ENCODE assay signal across 8 cellular contexts in genomic region chr22:19713650-19714319, GRCh38. TPM values are rescaled to one million over a fixed set of nuclear protein-coding genes. Genes with fewer than 3 reads are reported as not detected.
A peak's percentile ranks its signal among the peaks of the same experiment; 100 is the strongest.
DNase-seq lines count a peak whose midpoint lies in the region; ATAC-seq, FAIRE-seq and TF ChIP-seq lines count a peak whose summit lies in the region.

No MANE protein-coding gene starts in this region.

- H4K20me1 ChIP-seq in H1 (replicated peaks in 1 of 2; ENCODE audit: control insufficient read depth in 1 of 2, insufficient read depth in 2 of 2, low read length in 2 of 2): peaks cover 0 to 4% of the 10 kb centered on the region in 2 experiments

- ATAC-seq in GM18867 (IDR thresholded peaks at IDR 0.05; ENCODE audit: unreplicated experiment): no peak

- H2BK15ac ChIP-seq in H1 (ENCODE audit: low read length): peak overlapping the region; percentile 94; the same call in 1 of the 2 replicates

- TF ChIP-seq POLR2A in H1 (IDR thresholded peaks at IDR 0.05; ENCODE audit: control extremely low read depth in 1 of 2, low read depth in 2 of 2, low read length in 2 of 2): no peak

- peak overlapping the region; percentile 61; the same call in 1 of the 2 replicates for H2BK20ac ChIP-seq in H1 (ENCODE audit: low read length)

- no peak overlapping the region for H3K9ac ChIP-seq in H1 (replicated peaks in 1 of 4; ENCODE audit: extremely low read depth in 1 of 4, low read depth in 3 of 4, low read length in 3 of 4)

- no peaks in the 10 kb centered on the region; a peak in 1 of 8 replicates for H3K36me3 ChIP-seq in H1 (ENCODE audit: control insufficient read depth in 2 of 4, insufficient read depth in 4 of 4, low read length in 3 of 4)

- H3K56ac ChIP-seq in H1 (replicated peaks; ENCODE audit: insufficient read length, low read depth, low read length): peak overlapping the region; percentile 64

- H3K27me3 ChIP-seq in H1 (replicated peaks in 1 of 4; ENCODE audit: control insufficient read depth in 3 of 4, extremely low read depth in 1 of 4, insufficient read depth in 3 of 4, low read length in 3 of 4): peaks cover 7 to 55% (median 41%) of the 10 kb centered on the region in 4 experiments

- TF ChIP-seq EP300 in H1 (IDR thresholded peaks at IDR 0.05; ENCODE audit: borderline replicate concordance in 1 of 2, low read depth in 2 of 2, low read length in 2 of 2): peak in 1 of 2 experiments; percentile 31; a peak in 1 of 3 replicates

- no peaks in the 10 kb centered on the region for H3K9me3 Mint-ChIP-seq in nephron

- H3K4ac ChIP-seq in H1 (replicated peaks; ENCODE audit: insufficient read length, low read depth, low read length): peak overlapping the region; percentile 83

- H4K91ac ChIP-seq in H1 (replicated peaks; ENCODE audit: insufficient read length, low read length): peak overlapping the region; percentile 73

- peak overlapping the region; percentile 88; the same call in 1 of the 2 replicates for H2BK12ac ChIP-seq in H1 (ENCODE audit: low read depth, low read length)

- no peaks in the 10 kb centered on the region for H3K79me2 ChIP-seq in H1 (ENCODE audit: control insufficient read depth in 1 of 2, insufficient read depth in 2 of 2, low read length in 2 of 2)

- no peak for TF ChIP-seq RAD21 in H1 (IDR thresholded peaks at IDR 0.05 in 1 of 2, conservative IDR thresholded peaks at IDR 0.05 in 1 of 2; ENCODE audit: low read depth in 2 of 2, low read length in 2 of 2)

- POLR2A ChIA-PET in AG04449 (lab: Yijun Ruan, JAX) (no interaction called here), H1 (lab: Charles Lee; ENCODE audit: partially characterized antibody) (no interaction called here)

- no peak overlapping the region for H4K5ac ChIP-seq in H1 (ENCODE audit: insufficient read length, low read depth, low read length)

- H3K14ac ChIP-seq in H1 (ENCODE audit: insufficient read length): no peak overlapping the region

- peak overlapping the region in 1 of 3 experiments; percentile 67 for H3K27ac Mint-ChIP-seq in nephron

- no peak overlapping the region for H3K23ac ChIP-seq in H1 (ENCODE audit: insufficient read length)

- WGBS in H1 (ENCODE audit: extremely low coverage in 1 of 2, insufficient coverage in 1 of 2, insufficient read length in 1 of 2, insufficient replicate concordance in 2 of 2, low coverage in 1 of 2, low lambda C conversion rate in 2 of 2, missing lambda C conversion rate in 1 of 2), 2 experiments: 63% methylated on average over 15 of the region's 40 CpGs; no CpG with 5 or more reads in 1 of the 2 experiments

- H3K4me3 ChIP-seq in AG04449 (ENCODE audit: low read depth, low read length) (peak overlapping the region; percentile 54), H1 (ENCODE audit: extremely low read depth in 1 of 4, insufficient read depth in 2 of 4, low read depth in 3 of 4, low read length in 4 of 4) (peak overlapping the region; percentile 29 to 54 (median 35); a peak in 7 of 8 replicates)

- H2AK5ac ChIP-seq in H1 (ENCODE audit: low read depth, low read length): no peak overlapping the region

- H3K36me3 Mint-ChIP-seq in nephron (ENCODE audit: low read depth): no peaks in the 10 kb centered on the region

- FAIRE-seq in H1 (lab: Jason Lieb, UNC): no peak

- CTCF ChIA-PET in AG04449 (lab: Yijun Ruan, JAX): interaction anchor here (4.2 kb wide), 1 partner anchor 83 kb away, joined by 45 read pairs; no protein-coding TSS in a partner anchor
- CTCF ChIA-PET in H1 (lab: Charles Lee; ENCODE audit: partially characterized antibody): interaction anchor here (0.6 to 3.8 kb wide), 2 partner anchors 9 to 52 kb away, joined by 3 to 24 read pairs; no protein-coding TSS in a partner anchor

- peaks cover 0 to 16% (median 10%) of the 10 kb centered on the region in 4 experiments; a peak in 5 of 7 replicates for H3K4me1 ChIP-seq in H1 (replicated peaks in 1 of 4; ENCODE audit: control insufficient read depth in 3 of 4, insufficient read depth in 4 of 4, low read length in 3 of 4)

- no peaks in the 10 kb centered on the region; the same call in 1 of the 2 replicates for H3K79me1 ChIP-seq in H1 (ENCODE audit: low read depth, low read length)

- no peak overlapping the region for H3K27ac ChIP-seq in H1 (ENCODE audit: low read depth, low read length)

- no peak overlapping the region for H2BK120ac ChIP-seq in H1 (replicated peaks; ENCODE audit: low read depth, low read length)

- 0 out of 2 replicates have a peak overlapping the region, but pooled peaks have one; percentile 32 for H2BK5ac ChIP-seq in H1 (ENCODE audit: low read depth, low read length)

- no peak for TF ChIP-seq CTCF in AG04449 (IDR thresholded peaks at IDR 0.05; ENCODE audit: insufficient read depth, low read length, missing control alignments)
- TF ChIP-seq CTCF in H1 (IDR thresholded peaks at IDR 0.05; ENCODE audit: control extremely low read depth in 1 of 3, insufficient read depth in 1 of 3, low read depth in 1 of 3, low read length in 3 of 3): peak in 1 of 3 experiments; percentile 2; a peak in 1 of 4 replicates
- TF ChIP-seq CTCF in nephron (IDR thresholded peaks at IDR 0.05; ENCODE audit: unreplicated experiment in 3 of 3): no peak

- DNase-seq in AG04449 (ENCODE audit: low read depth, low spot score) (no peak), NCI-H1092 (lab: John Stamatoyannopoulos, UW) (peak; percentile 18), H1 (ENCODE audit: low read depth in 1 of 2, low spot score in 2 of 2) (peak in 1 of 2 experiments; percentile 66), SHP77 treated with DMSO at 0.1 percent for 48 hours (lab: John Stamatoyannopoulos, UW) (no peak), NK-92 (lab: John Stamatoyannopoulos, UW; ENCODE audit: unreplicated experiment) (no peak), epidermal melanocyte (ENCODE audit: insufficient read length, low spot score) (no peak)

- peak overlapping the region; percentile 47 to 77; a peak in 3 of 4 replicates for H3K4me2 ChIP-seq in H1 (ENCODE audit: insufficient read depth in 1 of 2, low read depth in 2 of 2, low read length in 2 of 2)

- no peak overlapping the region; the same call in 1 of the 2 replicates for H4K8ac ChIP-seq in H1 (ENCODE audit: extremely low read depth, insufficient read depth, low read length)

- H3K27me3 Mint-ChIP-seq in nephron (ENCODE audit: low read depth): peaks cover 17% of the 10 kb centered on the region

- H3K4me1 Mint-ChIP-seq in nephron: peaks cover 15% of the 10 kb centered on the region

- H3K23me2 ChIP-seq in H1 (ENCODE audit: low read depth, low read length): peaks cover 11% of the 10 kb centered on the region; the same call in 1 of the 2 replicates

- H3K18ac ChIP-seq in H1 (ENCODE audit: extremely low read depth, low read length): peak overlapping the region; percentile 60; the same call in 1 of the 2 replicates

- no peaks in the 10 kb centered on the region; a peak in 1 of 4 replicates for H3K9me3 ChIP-seq in H1 (ENCODE audit: insufficient read depth in 2 of 2, low read depth in 1 of 2, low read length in 1 of 2)

- H2AFZ ChIP-seq in H1 (ENCODE audit: low read length): no peak overlapping the region

- peak overlapping the region; percentile 80 to 86 (median 85) for H3K4me3 Mint-ChIP-seq in nephron

TF ChIP-seq in H1, 55 proteins besides CTCF, POLR2A, EP300 and RAD21 (continues in another document):
- no peak for TF ChIP-seq ASH2L (IDR thresholded peaks at IDR 0.05; ENCODE audit: low read length)

RNA-seq across cellular contexts. Expression of gene SEPTIN5, which starts 0.5 kb away (rescaled TPM):
- total RNA-seq in H1 (2021; fragmentation: NEBNext Ultra II Directional; extraction: Animal tissue kit (Norgen Biotek cat#: 25700)): 7.8 and 8.6 TPM in 2 replicates
- 6.0 and 9.1 TPM in 2 replicates for polyA plus RNA-seq in H1 (2011; rRNA removed)
- 6.7 TPM for polyA plus RNA-seq in H1 (2011; cell fraction: cytosol; rRNA removed)
- 18.5 TPM for polyA plus RNA-seq in H1 (2011; cell fraction: nucleus; rRNA removed)
- polyA plus RNA-seq in H1 (2012, experiment 1 of 2): 5.8 to 13.4 TPM (median 10.9 TPM) in 4 replicates
- 8.4 TPM for polyA plus RNA-seq in H1 (2012, experiment 2 of 2)
- 9.7 TPM for polyA plus RNA-seq in H1 (2013, experiment 1 of 2)
- 9.0 TPM for polyA plus RNA-seq in H1 (2013, experiment 2 of 2)
- 7.3 and 8.0 TPM in 2 replicates for polyA minus RNA-seq in H1 (2011; rRNA and poly(A)+ RNA removed)
- 2.3 TPM for polyA minus RNA-seq in H1 (2011; cell fraction: cytosol; rRNA and poly(A)+ RNA removed)
- polyA minus RNA-seq in H1 (2011; cell fraction: nucleus; rRNA and poly(A)+ RNA removed): 8.8 TPM

RNA-seq across cellular contexts. Expression of gene GP1BB, which starts 9.6 kb away (rescaled TPM):
- total RNA-seq in H1 (2021; fragmentation: NEBNext Ultra II Directional; extraction: Animal tissue kit (Norgen Biotek cat#: 25700)): not detected in 2 replicates
- polyA plus RNA-seq in H1 (2011; rRNA removed): 0.36 and 0.66 TPM in 2 replicates
- 0.27 TPM for polyA plus RNA-seq in H1 (2011; cell fraction: cytosol; rRNA removed)
- 2.4 TPM for polyA plus RNA-seq in H1 (2011; cell fraction: nucleus; rRNA removed)
- polyA plus RNA-seq in H1 (2012, experiment 1 of 2): 0.38 to 0.69 TPM (median 0.55 TPM) in 3 of 4 replicates, not detected in the other
- not detected for polyA plus RNA-seq in H1 (2012, experiment 2 of 2)
- 0.36 TPM for polyA plus RNA-seq in H1 (2013, experiment 1 of 2)
- 0.83 TPM for polyA plus RNA-seq in H1 (2013, experiment 2 of 2)
- not detected in 2 replicates for polyA minus RNA-seq in H1 (2011; rRNA and poly(A)+ RNA removed)
- not detected for polyA minus RNA-seq in H1 (2011; cell fraction: cytosol; rRNA and poly(A)+ RNA removed)
- polyA minus RNA-seq in H1 (2011; cell fraction: nucleus; rRNA and poly(A)+ RNA removed): 0.60 TPM

RNA-seq across cellular contexts. Expression of gene TBX1, which starts 46.8 kb away (rescaled TPM):
- total RNA-seq in H1 (2021; fragmentation: NEBNext Ultra II Directional; extraction: Animal tissue kit (Norgen Biotek cat#: 25700)): 0.28 and 0.38 TPM in 2 replicates
- not detected in 2 replicates for polyA plus RNA-seq in H1 (2011; rRNA removed)
- polyA plus RNA-seq in H1 (2011; cell fraction: cytosol; rRNA removed): not detected
- not detected for polyA plus RNA-seq in H1 (2011; cell fraction: nucleus; rRNA removed)
- not detected in 4 replicates for polyA plus RNA-seq in H1 (2012, experiment 1 of 2)
- 0.10 TPM for polyA plus RNA-seq in H1 (2012, experiment 2 of 2)
- polyA plus RNA-seq in H1 (2013, experiment 1 of 2): 0.14 TPM
- polyA plus RNA-seq in H1 (2013, experiment 2 of 2): 0.09 TPM
- not detected in 2 replicates for polyA minus RNA-seq in H1 (2011; rRNA and poly(A)+ RNA removed)
- not detected for polyA minus RNA-seq in H1 (2011; cell fraction: cytosol; rRNA and poly(A)+ RNA removed)
- polyA minus RNA-seq in H1 (2011; cell fraction: nucleus; rRNA and poly(A)+ RNA removed): not detected
